Comparison of ENCODE assay signal across 9 cellular contexts in genomic region chr13:36815069-36815468, GRCh38. TPM values are rescaled to one million over a fixed set of nuclear protein-coding genes. Genes with fewer than 3 reads are reported as not detected.
A peak's percentile ranks its signal among the peaks of the same experiment; 100 is the strongest.
DNase-seq lines count a peak whose midpoint lies in the region; ATAC-seq and TF ChIP-seq lines count a peak whose summit lies in the region.
"Had no signal": no experiment of that assay in that cellular context is flagged by ENCODE, and none has a peak within 500 bp of the region (broad histone marks: within the 10 kb centered on the region; RNA-seq: fewer than 3 reads in every experiment).

No MANE protein-coding gene starts in this region.

- ATAC-seq in GM19395 (IDR thresholded peaks at IDR 0.05; ENCODE audit: unreplicated experiment) (no peak), body of pancreas (no peak), GM19455 (IDR thresholded peaks at IDR 0.05; ENCODE audit: unreplicated experiment) (no peak)

- H3K4me2 ChIP-seq in PC-9, result no peak overlapping the region

- DNase-seq in BJ (ENCODE audit: low read depth) (no peak), PC-9 (no peak), fibroblast of villous mesenchyme (ENCODE audit: low read depth) (no peak), NK-92 (lab: John Stamatoyannopoulos, UW; ENCODE audit: unreplicated experiment) (no peak), body of pancreas (no peak)

- H3K27ac ChIP-seq in PC-9 (no peak overlapping the region), body of pancreas (no peak overlapping the region)
- H3K27ac ChIP-seq: HL-60 had no signal

- 59 to 67% methylated on average over 2 of the region's 2 CpGs for WGBS in body of pancreas, 2 donors

- TF ChIP-seq POLR2A in body of pancreas (IDR thresholded peaks at IDR 0.05), result no peak

- no peaks in the 10 kb centered on the region for H3F3A ChIP-seq in PC-9 (ENCODE audit: insufficient read depth, low read depth)

- H3K9me3 ChIP-seq in PC-9 (ENCODE audit: insufficient read depth, low read depth) (no peaks in the 10 kb centered on the region), body of pancreas (no peaks in the 10 kb centered on the region)

- H3K79me2 ChIP-seq in PC-9 (ENCODE audit: low read depth), result peaks cover 7% of the 10 kb centered on the region

- H3K9me2 ChIP-seq in PC-9 (ENCODE audit: insufficient read depth), result no peaks in the 10 kb centered on the region

- intact Hi-C loops in PC-9 (cut with micrococcal nuclease; ENCODE audit: unreplicated experiment) (no loop called here), body of pancreas (cut with DNase I) (no loop called here)

- POLR2A ChIA-PET in BJ (lab: Charles Lee), result no interaction called here
- POLR2A ChIA-PET in PC-9 (lab: Charles Lee; ENCODE audit: unreplicated experiment), result no interaction called here

- no peak overlapping the region for H3K4me3 ChIP-seq in BJ (ENCODE audit: low read depth, low read length)
- no peak overlapping the region for H3K4me3 ChIP-seq in PC-9
- no peak overlapping the region for H3K4me3 ChIP-seq in fibroblast of villous mesenchyme (ENCODE audit: low read depth, low read length)
- no peak overlapping the region for H3K4me3 ChIP-seq in body of pancreas

- BruUV-seq in PC-9 (replicated peaks; lab: Mats Ljungman, UMichigan), result no TSS peak

- H3K27me3 ChIP-seq in BJ (ENCODE audit: control insufficient read depth, insufficient read depth, low read length) (peaks cover 3% of the 10 kb centered on the region), PC-9 (ENCODE audit: insufficient read depth, low read depth) (no peaks in the 10 kb centered on the region), body of pancreas (no peaks in the 10 kb centered on the region)

- TF ChIP-seq CTCF in BJ (IDR thresholded peaks at IDR 0.05; ENCODE audit: insufficient read depth, low read depth, low read length) (peak; percentile 47), GM12873 (IDR thresholded peaks at IDR 0.05; ENCODE audit: insufficient read depth, low read depth, low read length, missing control alignments) (peak; percentile 52), PC-9 (conservative IDR thresholded peaks at IDR 0.05) (peak; percentile 63), fibroblast of villous mesenchyme (IDR thresholded peaks at IDR 0.05; ENCODE audit: insufficient read depth, low read depth, low read length) (peak; percentile 36), body of pancreas (IDR thresholded peaks at IDR 0.05) (no peak)

- no peak overlapping the region for H2AFZ ChIP-seq in PC-9

- CTCF ChIA-PET in BJ (lab: Yijun Ruan, JAX) (interaction anchor here (0.6 to 1.7 kb wide), 2 partner anchors 35 to 191 kb away, joined by 3 read pairs; no protein-coding TSS in a partner anchor), PC-9 (lab: Charles Lee) (no interaction called here)

- H3K36me3 ChIP-seq in BJ (ENCODE audit: control insufficient read depth, insufficient read depth, low read length), result no peaks in the 10 kb centered on the region
- H3K36me3 ChIP-seq in PC-9 (ENCODE audit: low read depth), result no peaks in the 10 kb centered on the region
- H3K36me3 ChIP-seq in body of pancreas (replicated peaks in 1 of 2; ENCODE audit: insufficient read depth in 1 of 2, low read depth in 2 of 2), result no peaks in the 10 kb centered on the region

- H4K20me1 ChIP-seq in PC-9 (ENCODE audit: insufficient read depth), result no peaks in the 10 kb centered on the region

- H3K4me1 ChIP-seq in PC-9 (replicated peaks; ENCODE audit: insufficient read depth) (peaks cover 8% of the 10 kb centered on the region; the same call in 1 of the 2 replicates), body of pancreas (peaks cover 6% of the 10 kb centered on the region)

RNA-seq across cellular contexts. Expression of gene RFXAP, which starts 4.0 kb away (rescaled TPM):
- polyA plus RNA-seq in BJ (2011; rRNA removed), result 1.7 and 3.3 TPM in 2 replicates
- polyA minus RNA-seq in BJ (2011; rRNA and poly(A)+ RNA removed), result 0.66 and 1.1 TPM in 2 replicates
- 3.9 and 5.6 TPM in 2 replicates for total RNA-seq in PC-9 (2021)
- 2.6 TPM in 2 replicates for total RNA-seq in fibroblast of villous mesenchyme
- total RNA-seq in body of pancreas, result 1 to 10 TPM in 1 of 2 donors, under 1 TPM in 1; 0.33 to 7.0 TPM

Comparison
In these comparisons a context has a peak if more than half of its experiments do, and no peak if none do; other contexts are left out.
1. CTCF ChIP-seq: peak in BJ (single experiment), GM12873 (single experiment), PC-9 (single experiment) and fibroblast of villous mesenchyme (single experiment); none in body of pancreas (0 of 7).